ENCODE assay signal across 1 cellular context in genomic region chr16:1271750-1272413, GRCh38.
TF ChIP-seq lines count a peak whose summit lies in the region.

No MANE protein-coding gene starts in this region.

TF ChIP-seq in HEK293, 187 proteins besides CTCF, POLR2A, EP300 and RAD21 (continued from another document and continues in another):
- TF ChIP-seq PBX3 (CRISPR knock-in tag; IDR thresholded peaks at IDR 0.05) (0 out of 2 replicates have a peak, but pooled peaks have one; percentile 53), INSM2 (tag by site-specific recombination; IDR thresholded peaks at IDR 0.05) (peak; percentile 59), ZFP69B (tag by site-specific recombination; IDR thresholded peaks at IDR 0.05) (peak; percentile 67; the same call in 1 of the 2 replicates), ZNF174 (tag by site-specific recombination; IDR thresholded peaks at IDR 0.05) (peak; percentile 100), ZNF114 (tag by site-specific recombination; IDR thresholded peaks at IDR 0.05) (peak; percentile 100), ZNF660 (tag by site-specific recombination; IDR thresholded peaks at IDR 0.05) (peak; percentile 100), ZFHX2 (tag by site-specific recombination; conservative IDR thresholded peaks at IDR 0.05) (peak; percentile 52), ZSCAN4 (tag by site-specific recombination; IDR thresholded peaks at IDR 0.05) (peak; percentile 71), ZNF433 (tag by site-specific recombination; IDR thresholded peaks at IDR 0.05; ENCODE audit: low read depth) (peak; percentile 14; the same call in 1 of the 2 replicates), GLIS2 (tag by site-specific recombination; IDR thresholded peaks at IDR 0.05) (peak; percentile 77), GLIS1 (tag by site-specific recombination; IDR thresholded peaks at IDR 0.05) (peak; percentile 81), SCRT2 (tag by site-specific recombination; IDR thresholded peaks at IDR 0.05) (peak; percentile 54), ZBTB17 (tag by site-specific recombination; IDR thresholded peaks at IDR 0.05) (peak; percentile 54), ZNF621 (tag by site-specific recombination; IDR thresholded peaks at IDR 0.05) (peak; percentile 99), KLF10 (tag by site-specific recombination; IDR thresholded peaks at IDR 0.05) (peak; percentile 98), ZNF221 (tag by site-specific recombination; IDR thresholded peaks at IDR 0.05; ENCODE audit: borderline replicate concordance) (peak; percentile 99; the same call in 1 of the 2 replicates), ZNF521 (tag by site-specific recombination; IDR thresholded peaks at IDR 0.05) (peak; percentile 100), PRDM1 (tag by site-specific recombination; IDR thresholded peaks at IDR 0.05) (peak; percentile 42; the same call in 1 of the 2 replicates), EGR2 (tag by site-specific recombination; IDR thresholded peaks at IDR 0.05; ENCODE audit: low read depth) (peak; percentile 57; the same call in 1 of the 2 replicates), PRDM4 (tag by site-specific recombination; IDR thresholded peaks at IDR 0.05) (peak; percentile 81), ZBTB21 (tag by site-specific recombination; IDR thresholded peaks at IDR 0.05) (peak; percentile 74), ZNF366 (tag by site-specific recombination; conservative IDR thresholded peaks at IDR 0.05) (peak; percentile 49; the same call in 1 of the 2 replicates), ZNF391 (tag by site-specific recombination; IDR thresholded peaks at IDR 0.05; ENCODE audit: borderline replicate concordance, low read depth) (peak; percentile 50; the same call in 1 of the 2 replicates), ZNF324 (tag by site-specific recombination; IDR thresholded peaks at IDR 0.05) (peak; percentile 97), ZNF24 (tag by site-specific recombination; IDR thresholded peaks at IDR 0.05) (peak; percentile 80; the same call in 1 of the 2 replicates), SALL2 (tag by site-specific recombination; IDR thresholded peaks at IDR 0.05; ENCODE audit: borderline replicate concordance) (peak; percentile 99), ZFP37 (tag by site-specific recombination; IDR thresholded peaks at IDR 0.05) (peak; percentile 60; the same call in 1 of the 2 replicates), ZNF561 (tag by site-specific recombination; IDR thresholded peaks at IDR 0.05; ENCODE audit: borderline replicate concordance) (peak; percentile 100), ZNF416 (tag by site-specific recombination; IDR thresholded peaks at IDR 0.05) (peak; percentile 29; the same call in 1 of the 2 replicates), ZSCAN18 (tag by site-specific recombination; IDR thresholded peaks at IDR 0.05) (peak; percentile 84; the same call in 1 of the 2 replicates), ZNF549 (tag by site-specific recombination; IDR thresholded peaks at IDR 0.05) (peak; percentile 98), MZF1 (tag by site-specific recombination; IDR thresholded peaks at IDR 0.05; ENCODE audit: borderline replicate concordance) (0 out of 2 replicates have a peak, but pooled peaks have one; percentile 80), ZSCAN30 (tag by site-specific recombination; IDR thresholded peaks at IDR 0.05) (peak; percentile 99), ZNF843 (tag by site-specific recombination; IDR thresholded peaks at IDR 0.05) (peak; percentile 54), OSR2 (tag by site-specific recombination; IDR thresholded peaks at IDR 0.05) (0 out of 2 replicates have a peak, but pooled peaks have one; percentile 42), ZNF473 (tag by site-specific recombination; IDR thresholded peaks at IDR 0.05) (peak; percentile 100), ZNF354C (tag by site-specific recombination; IDR thresholded peaks at IDR 0.05; ENCODE audit: borderline replicate concordance, low read depth) (0 out of 2 replicates have a peak, but pooled peaks have one; percentile 28), ZNF629 (tag by site-specific recombination; IDR thresholded peaks at IDR 0.05) (peak; percentile 85), ZSCAN23 (tag by site-specific recombination; IDR thresholded peaks at IDR 0.05) (peak; percentile 83), ZEB2 (tag by site-specific recombination; IDR thresholded peaks at IDR 0.05) (peak; percentile 87), ZBTB6 (tag by site-specific recombination; IDR thresholded peaks at IDR 0.05) (0 out of 2 replicates have a peak, but pooled peaks have one; percentile 57), ZNF184 (tag by site-specific recombination; IDR thresholded peaks at IDR 0.05) (peak; percentile 100), ZNF148 (tag by site-specific recombination; IDR thresholded peaks at IDR 0.05; ENCODE audit: borderline replicate concordance) (peak; percentile 100), KLF1 (tag by site-specific recombination; IDR thresholded peaks at IDR 0.05) (peak; percentile 51), ZNF596 (tag by site-specific recombination; IDR thresholded peaks at IDR 0.05) (peak; percentile 86), ZNF350 (tag by site-specific recombination; IDR thresholded peaks at IDR 0.05) (peak; percentile 99), ZNF776 (tag by site-specific recombination; IDR thresholded peaks at IDR 0.05; ENCODE audit: borderline replicate concordance) (peak; percentile 100), ZIC2 (tag by site-specific recombination; IDR thresholded peaks at IDR 0.05) (peak; percentile 98), ZNF214 (tag by site-specific recombination; IDR thresholded peaks at IDR 0.05; ENCODE audit: borderline replicate concordance) (peak; percentile 97; the same call in 1 of the 2 replicates), ZBTB26 (tag by site-specific recombination; optimal IDR thresholded peaks at IDR 0.05) (peak; percentile 59), KLF7 (tag by site-specific recombination; IDR thresholded peaks at IDR 0.05; ENCODE audit: borderline replicate concordance) (0 out of 2 replicates have a peak, but pooled peaks have one; percentile 74), ZNF248 (tag by site-specific recombination; IDR thresholded peaks at IDR 0.05) (peak; percentile 100), ZNF311 (tag by site-specific recombination; IDR thresholded peaks at IDR 0.05; ENCODE audit: borderline replicate concordance) (peak; percentile 100), ZNF513 (tag by site-specific recombination; IDR thresholded peaks at IDR 0.05) (peak; percentile 86; the same call in 1 of the 2 replicates), ZXDB (tag by site-specific recombination; IDR thresholded peaks at IDR 0.05) (peak; percentile 79; the same call in 1 of the 2 replicates)
